Comparison of ENCODE assay signal across 18 cellular contexts in genomic region chr16:56259425-56259779, GRCh38.
DNase-seq lines count a peak whose midpoint lies in the region; ATAC-seq lines count a peak whose summit lies in the region.
"Had no signal": no experiment of that assay in that cellular context is flagged by ENCODE, and none has a peak within 500 bp of the region (broad histone marks: within the 10 kb centered on the region; RNA-seq: fewer than 3 reads in every experiment).

No MANE protein-coding gene starts in this region.

- H3K9me3 ChIP-seq in right cardiac atrium (ENCODE audit: control insufficient read depth, low read length): no peaks in the 10 kb centered on the region
- H3K9me3 ChIP-seq: MG63 had no signal

- peak overlapping the region; percentile 94 for H3K27ac ChIP-seq in right cardiac atrium (ENCODE audit: low read length)
- H3K27ac ChIP-seq in cingulate gyrus (ENCODE audit: low read depth, low read length): peak overlapping the region; percentile 97
- H3K27ac ChIP-seq in temporal lobe (ENCODE audit: low read depth, low read length): peak overlapping the region; percentile 92

- no peak for ATAC-seq in right cardiac atrium
- ATAC-seq in left cardiac atrium: no peak
- no peak for ATAC-seq in activated CD4-positive, CD25-positive, alpha-beta regulatory T cell treated with anti-CD3 and anti-CD28 coated beads, Interleukin-2, amount 50 U/mL, for 24 hours
- ATAC-seq: Panc1 had no signal

- H3K4me3 ChIP-seq in right cardiac atrium (ENCODE audit: low read length): no peak overlapping the region
- H3K4me3 ChIP-seq: MG63 had no signal

- intact Hi-C loops in right cardiac atrium (cut with DNase I) (loop anchor here in 1 of 4 donors (10.0 kb wide), 1 partner anchor 215 kb away; no protein-coding TSS in a partner anchor), left cardiac atrium (cut with DNase I) (loop anchor here in 1 of 2 donors (10.0 kb wide), 1 partner anchor 55 kb away; no protein-coding TSS in a partner anchor)

- WGBS in right cardiac atrium: 66% methylated on average over 4 of the region's 4 CpGs

- H3K4me1 ChIP-seq in right cardiac atrium (ENCODE audit: control insufficient read depth, insufficient read depth, low read length): peaks cover 45% of the 10 kb centered on the region

- H3K27me3 ChIP-seq in right cardiac atrium (ENCODE audit: control insufficient read depth, insufficient read depth): no peaks in the 10 kb centered on the region
- H3K27me3 ChIP-seq: MG63 had no signal

- DNase-seq in right cardiac atrium (no peak), left cardiac atrium (no peak), mesenteric fat pad (ENCODE audit: low spot score) (peak; percentile 49), NCI-H1092 (lab: John Stamatoyannopoulos, UW) (no peak), iPS-NIHi11 (ENCODE audit: low spot score) (no peak)
- DNase-seq: COR-L47, GF-D8, HFFc6, Karpas-422, MG63, NCI-H1092 treated with DMSO at 0.1 percent for 48 hours, NCI-H1694, NCI-H2227 treated with DMSO at 0.1 percent for 48 hours, NCI-H524 had no signal
